7 cellular contexts compared by ENCODE assay signal in the genomic region with DNA sequence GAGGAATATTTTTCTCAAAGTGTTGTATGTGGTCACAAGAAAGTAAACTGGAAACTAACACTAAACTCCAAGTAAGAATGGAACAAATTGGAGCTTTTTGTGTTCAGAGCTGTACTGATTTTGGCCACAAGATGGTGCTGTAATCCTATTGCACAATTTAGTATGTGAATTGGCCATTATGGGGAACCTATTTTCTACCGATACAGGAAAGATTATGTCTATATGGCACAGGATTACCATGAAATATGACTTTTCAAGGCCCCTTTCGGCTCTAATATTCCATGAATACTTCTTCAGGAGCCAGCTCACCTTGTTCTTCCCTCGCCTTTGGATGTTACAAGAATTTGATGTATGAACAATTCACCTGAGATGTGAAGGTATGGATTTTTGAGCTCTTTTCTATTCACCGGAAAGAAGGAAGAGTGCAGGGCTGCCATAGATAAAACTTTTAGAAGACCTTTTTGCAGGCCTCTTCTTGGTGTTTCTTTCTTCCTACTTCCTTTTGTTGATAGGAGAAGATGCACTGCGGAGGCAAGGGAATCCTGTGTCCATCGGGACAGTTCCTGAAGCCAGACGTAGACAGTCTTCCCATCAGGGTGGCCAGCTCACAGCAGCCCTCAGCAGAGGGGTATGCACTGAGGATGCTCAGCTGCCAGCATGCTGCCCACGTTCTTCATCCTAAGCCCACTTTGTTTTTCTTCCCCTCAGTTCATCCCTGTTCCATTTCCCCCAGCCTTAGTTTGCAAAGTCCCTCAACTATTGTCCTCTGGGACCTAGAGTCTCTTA. TPM values are rescaled to one million over a fixed set of nuclear protein-coding genes. Genes with fewer than 3 reads are reported as not detected.
DNase-seq lines count a peak whose midpoint lies in the region; ATAC-seq, FAIRE-seq and TF ChIP-seq lines count a peak whose summit lies in the region.

No MANE protein-coding gene starts in this region.

- H3K4me1 ChIP-seq in GM23338 (ENCODE audit: insufficient read depth), result no peaks in the 10 kb centered on the region

- H3K27ac ChIP-seq in GM23338 (ENCODE audit: low read depth), result no peak overlapping the region

- ATAC-seq in GM23338, result peak; percentile 66

- DNase-seq in GM04504 (ENCODE audit: low read depth) (peak; percentile 40), GM23338 (ENCODE audit: low spot score) (peak; percentile 79), NB4 (ENCODE audit: low read depth) (peak; percentile 74), lung microvascular endothelial cell (ENCODE audit: low read depth in 2 of 2) (peak; percentile 66 to 74), superior temporal gyrus (ENCODE audit: extremely low spot score) (peak; percentile 95)
- peak; percentile 28 for DNase-seq in T-helper 2 cell treated with Interferon-gamma antibody and Interleukin-4, amounts not matched to agents 5 μg/mL and 100 μg/mL, for 36 hours (ENCODE audit: low spot score)

- H2AFZ ChIP-seq in GM23338, result no peak overlapping the region

- H3K36me3 Mint-ChIP-seq in GM23338 (ENCODE audit: low read depth), result peaks cover 21% of the 10 kb centered on the region; the same call in 2 of the 3 replicates
- peaks cover 16% of the 10 kb centered on the region for H3K36me3 Mint-ChIP-seq in T-helper 2 cell treated with Interferon-gamma antibody and Interleukin-4, amounts not matched to agents 5 μg/mL and 100 μg/mL, for 36 hours (ENCODE audit: low read depth)

- no peak overlapping the region for H3K4me3 Mint-ChIP-seq in GM23338
- H3K4me3 Mint-ChIP-seq in T-helper 2 cell treated with Interferon-gamma antibody and Interleukin-4, amounts not matched to agents 5 μg/mL and 100 μg/mL, for 36 hours, result no peak overlapping the region

- H3K9me3 Mint-ChIP-seq in GM23338, result no peaks in the 10 kb centered on the region
- no peaks in the 10 kb centered on the region for H3K9me3 Mint-ChIP-seq in T-helper 2 cell treated with Interferon-gamma antibody and Interleukin-4, amounts not matched to agents 5 μg/mL and 100 μg/mL, for 36 hours

- H3F3A ChIP-seq in GM23338 (replicated peaks; ENCODE audit: low read depth), result no peaks in the 10 kb centered on the region

- H3K4me3 ChIP-seq in GM23338, result no peak overlapping the region
- H3K4me3 ChIP-seq in NB4 (ENCODE audit: low read depth, low read length), result no peak overlapping the region

- H3K4me1 Mint-ChIP-seq in GM23338, result peaks cover 15% of the 10 kb centered on the region; the same call in 2 of the 3 replicates
- no peaks in the 10 kb centered on the region for H3K4me1 Mint-ChIP-seq in T-helper 2 cell treated with Interferon-gamma antibody and Interleukin-4, amounts not matched to agents 5 μg/mL and 100 μg/mL, for 36 hours (ENCODE audit: low read depth)

- H3K27ac Mint-ChIP-seq in GM23338, result no peak overlapping the region
- H3K27ac Mint-ChIP-seq in T-helper 2 cell treated with Interferon-gamma antibody and Interleukin-4, amounts not matched to agents 5 μg/mL and 100 μg/mL, for 36 hours, result no peak overlapping the region

- TF ChIP-seq POLR2A in NB4 (IDR thresholded peaks at IDR 0.05; ENCODE audit: extremely low read depth, insufficient read length), result no peak

- H3K9me2 ChIP-seq in GM23338 (ENCODE audit: insufficient read depth), result no peaks in the 10 kb centered on the region

- H3K79me2 ChIP-seq in GM23338 (replicated peaks; ENCODE audit: insufficient read depth), result peaks cover under 1% of the 10 kb centered on the region; the same call in 1 of the 2 replicates

- TF ChIP-seq CTCF in GM23338 (conservative IDR thresholded peaks at IDR 0.05; ENCODE audit: low read depth in 2 of 2) (peak; percentile 90 to 99), NB4 (IDR thresholded peaks at IDR 0.05; ENCODE audit: low read depth, low read length) (peak; percentile 83)

- peak; percentile 73 for FAIRE-seq in colon (lab: Jason Lieb, UNC)

- H4K20me1 ChIP-seq in GM23338 (replicated peaks; ENCODE audit: insufficient read depth), result no peaks in the 10 kb centered on the region; the same call in 1 of the 2 replicates

- H3K27me3 Mint-ChIP-seq in GM23338 (ENCODE audit: insufficient read depth, low read depth, poor library complexity), result peaks cover 3% of the 10 kb centered on the region
- no peaks in the 10 kb centered on the region for H3K27me3 Mint-ChIP-seq in T-helper 2 cell treated with Interferon-gamma antibody and Interleukin-4, amounts not matched to agents 5 μg/mL and 100 μg/mL, for 36 hours (ENCODE audit: low read depth)

- H3K36me3 ChIP-seq in GM23338 (ENCODE audit: insufficient read depth), result peaks cover 24% of the 10 kb centered on the region; the same call in 1 of the 2 replicates

- no peaks in the 10 kb centered on the region for H3K27me3 ChIP-seq in GM23338 (ENCODE audit: insufficient read depth)

- H3K4me2 ChIP-seq in GM23338, result no peak overlapping the region

TF ChIP-seq in GM23338, 12 proteins besides CTCF, POLR2A, EP300 and RAD21 (continues in another document):
- TF ChIP-seq, protein P1, sequence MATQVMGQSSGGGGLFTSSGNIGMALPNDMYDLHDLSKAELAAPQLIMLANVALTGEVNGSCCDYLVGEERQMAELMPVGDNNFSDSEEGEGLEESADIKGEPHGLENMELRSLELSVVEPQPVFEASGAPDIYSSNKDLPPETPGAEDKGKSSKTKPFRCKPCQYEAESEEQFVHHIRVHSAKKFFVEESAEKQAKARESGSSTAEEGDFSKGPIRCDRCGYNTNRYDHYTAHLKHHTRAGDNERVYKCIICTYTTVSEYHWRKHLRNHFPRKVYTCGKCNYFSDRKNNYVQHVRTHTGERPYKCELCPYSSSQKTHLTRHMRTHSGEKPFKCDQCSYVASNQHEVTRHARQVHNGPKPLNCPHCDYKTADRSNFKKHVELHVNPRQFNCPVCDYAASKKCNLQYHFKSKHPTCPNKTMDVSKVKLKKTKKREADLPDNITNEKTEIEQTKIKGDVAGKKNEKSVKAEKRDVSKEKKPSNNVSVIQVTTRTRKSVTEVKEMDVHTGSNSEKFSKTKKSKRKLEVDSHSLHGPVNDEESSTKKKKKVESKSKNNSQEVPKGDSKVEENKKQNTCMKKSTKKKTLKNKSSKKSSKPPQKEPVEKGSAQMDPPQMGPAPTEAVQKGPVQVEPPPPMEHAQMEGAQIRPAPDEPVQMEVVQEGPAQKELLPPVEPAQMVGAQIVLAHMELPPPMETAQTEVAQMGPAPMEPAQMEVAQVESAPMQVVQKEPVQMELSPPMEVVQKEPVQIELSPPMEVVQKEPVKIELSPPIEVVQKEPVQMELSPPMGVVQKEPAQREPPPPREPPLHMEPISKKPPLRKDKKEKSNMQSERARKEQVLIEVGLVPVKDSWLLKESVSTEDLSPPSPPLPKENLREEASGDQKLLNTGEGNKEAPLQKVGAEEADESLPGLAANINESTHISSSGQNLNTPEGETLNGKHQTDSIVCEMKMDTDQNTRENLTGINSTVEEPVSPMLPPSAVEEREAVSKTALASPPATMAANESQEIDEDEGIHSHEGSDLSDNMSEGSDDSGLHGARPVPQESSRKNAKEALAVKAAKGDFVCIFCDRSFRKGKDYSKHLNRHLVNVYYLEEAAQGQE (IDR thresholded peaks at IDR 0.05; ENCODE audit: unreplicated experiment), result no peak
- TF ChIP-seq EZH2 (IDR thresholded peaks at IDR 0.05; ENCODE audit: low read depth, unreplicated experiment) (no peak), ZNF114 (CRISPR knock-in tag; IDR thresholded peaks at IDR 0.05) (no peak), EZH2phosphoT487 (IDR thresholded peaks at IDR 0.05; ENCODE audit: unreplicated experiment) (no peak), NANOG (IDR thresholded peaks at IDR 0.05; ENCODE audit: borderline replicate concordance) (no peak), ETS1 (IDR thresholded peaks at IDR 0.05) (no peak), ZNF331 (CRISPR knock-in tag; IDR thresholded peaks at IDR 0.05; ENCODE audit: low read depth) (no peak), JUNB (IDR thresholded peaks at IDR 0.05; ENCODE audit: unreplicated experiment) (no peak)

RNA-seq across cellular contexts. Expression of gene MRPL44, which starts 13.3 kb away (rescaled TPM):
- total RNA-seq in GM23338 (2014; rRNA removed; shearing (Covaris generic)), result 55.8 and 68.2 TPM in 2 replicates
- polyA plus RNA-seq in GM23338 (2016; fragmentation: Nextera tagmentation; extraction: Ambion mirVana), result 38.4 and 40.4 TPM in 2 replicates
- 22.0 and 23.6 TPM in 2 replicates for total RNA-seq in lung microvascular endothelial cell

RNA-seq across cellular contexts. Expression of gene WDFY1, which starts 25.4 kb away (rescaled TPM):
- total RNA-seq in GM23338 (2014; rRNA removed; shearing (Covaris generic)), result 103 and 127 TPM in 2 replicates
- 45.7 and 54.5 TPM in 2 replicates for polyA plus RNA-seq in GM23338 (2016; fragmentation: Nextera tagmentation; extraction: Ambion mirVana)
- 87.9 and 94.6 TPM in 2 replicates for total RNA-seq in lung microvascular endothelial cell

Comparison
In these comparisons a context has a peak if more than half of its experiments do, and no peak if none do; other contexts are left out.
1. DNase-seq: peak in every context shown above with its lines; median percentile 95 in superior temporal gyrus; 79 in GM23338; 74 in NB4; 70 in lung microvascular endothelial cell; 40 in GM04504; 28 in T-helper 2 cell treated with Interferon-gamma antibody and Interleukin-4, amounts not matched to agents 5 μg/mL and 100 μg/mL, for 36 hours.